8 cellular contexts compared by ENCODE assay signal in genomic region chr14:74882103-74882920, GRCh38. TPM values are rescaled to one million over a fixed set of nuclear protein-coding genes. Genes with fewer than 3 reads are reported as not detected.
DNase-seq lines count a peak whose midpoint lies in the region; ATAC-seq lines count a peak whose summit lies in the region.

No MANE protein-coding gene starts in this region.

- H3K9me3 Mint-ChIP-seq in IgD-negative memory B cell, result no peaks in the 10 kb centered on the region
- no peaks in the 10 kb centered on the region for H3K9me3 Mint-ChIP-seq in stimulated activated memory B cell treated with anti-CD40 and anti-IgM and Interleukin-4, amounts not matched to agents 10 μg/mL and 1 μg/mL and 100 μg/mL, for 72 hours

- H3K4me1 ChIP-seq in duodenal mucosa (ENCODE audit: control insufficient read depth in 1 of 2, insufficient read depth in 2 of 2, low read length in 2 of 2) (peaks cover 46 to 48% of the 10 kb centered on the region in 2 donors), mesodermal cell (ENCODE audit: control insufficient read depth, insufficient read depth, low read length, poor library complexity, severe bottlenecking) (peaks cover 30% of the 10 kb centered on the region)

- peak overlapping the region; percentile 83 to 96 for H3K9ac ChIP-seq in duodenal mucosa (ENCODE audit: low read depth in 1 of 2, low read length in 2 of 2)

- H3K4me3 ChIP-seq in duodenal mucosa (ENCODE audit: low read depth in 1 of 2, low read length in 2 of 2) (peak overlapping the region; percentile 83 to 92), mesodermal cell (ENCODE audit: extremely low read depth, insufficient read depth, low read length, poor library complexity, severe bottlenecking) (peak overlapping the region; percentile 95)

- peaks cover 35 to 50% (median 40%) of the 10 kb centered on the region in 3 donors for H3K4me1 Mint-ChIP-seq in IgD-negative memory B cell
- H3K4me1 Mint-ChIP-seq in stimulated activated memory B cell treated with anti-CD40 and anti-IgM and Interleukin-4, amounts not matched to agents 10 μg/mL and 1 μg/mL and 100 μg/mL, for 72 hours, result peaks cover 57% of the 10 kb centered on the region

- H3K27ac ChIP-seq in duodenal mucosa (ENCODE audit: low read depth, low read length), result peak overlapping the region; percentile 96
- H3K27ac ChIP-seq in mesodermal cell (ENCODE audit: low read depth, low read length, severe bottlenecking), result peak overlapping the region; percentile 83

- WGBS in mesodermal cell (ENCODE audit: insufficient coverage in 2 of 2), 2 experiments, result 5% methylated on average over 30 to 40 of the region's 49 CpGs

- peak; percentile 34 for ATAC-seq in GM21529 (IDR thresholded peaks at IDR 0.05; ENCODE audit: unreplicated experiment)
- peak; percentile 66 for ATAC-seq in stimulated activated memory B cell treated with anti-CD40 and anti-IgM and Interleukin-4, amounts not matched to agents 10 μg/mL and 1 μg/mL and 100 μg/mL, for 72 hours

- H3K27me3 ChIP-seq in duodenal mucosa (ENCODE audit: control insufficient read depth in 1 of 2, insufficient read depth in 2 of 2, low read length in 2 of 2), result no peaks in the 10 kb centered on the region

- no peaks in the 10 kb centered on the region for H3K36me3 Mint-ChIP-seq in IgD-negative memory B cell
- H3K36me3 Mint-ChIP-seq in stimulated activated memory B cell treated with anti-CD40 and anti-IgM and Interleukin-4, amounts not matched to agents 10 μg/mL and 1 μg/mL and 100 μg/mL, for 72 hours, result peaks cover 35% of the 10 kb centered on the region

- H3K36me3 ChIP-seq in duodenal mucosa (ENCODE audit: control insufficient read depth in 1 of 2, insufficient read depth in 2 of 2, low read length in 2 of 2), result peaks cover 9 to 20% of the 10 kb centered on the region in 2 donors
- H3K36me3 ChIP-seq in mesodermal cell (ENCODE audit: control insufficient read depth, insufficient read depth, low read length), result peaks cover 34% of the 10 kb centered on the region

- H3K27ac Mint-ChIP-seq in IgD-negative memory B cell, result peak overlapping the region; percentile 88 to 98 (median 91)
- peak overlapping the region; percentile 91 for H3K27ac Mint-ChIP-seq in stimulated activated memory B cell treated with anti-CD40 and anti-IgM and Interleukin-4, amounts not matched to agents 10 μg/mL and 1 μg/mL and 100 μg/mL, for 72 hours

- DNase-seq in EH (ENCODE audit: low read depth) (peak; percentile 54), GF-D8 (lab: John Stamatoyannopoulos, UW) (no peak)
- DNase-seq in activated CD4-positive, alpha-beta T cell treated with anti-CD3 and anti-CD28 coated beads for 4 hours, result peak; percentile 39 to 56

- peak overlapping the region; percentile 94 to 100 (median 99) for H3K4me3 Mint-ChIP-seq in IgD-negative memory B cell
- peak overlapping the region; percentile 95 for H3K4me3 Mint-ChIP-seq in stimulated activated memory B cell treated with anti-CD40 and anti-IgM and Interleukin-4, amounts not matched to agents 10 μg/mL and 1 μg/mL and 100 μg/mL, for 72 hours

- no peaks in the 10 kb centered on the region for H3K27me3 Mint-ChIP-seq in IgD-negative memory B cell
- no peaks in the 10 kb centered on the region for H3K27me3 Mint-ChIP-seq in stimulated activated memory B cell treated with anti-CD40 and anti-IgM and Interleukin-4, amounts not matched to agents 10 μg/mL and 1 μg/mL and 100 μg/mL, for 72 hours

- H3K9me3 ChIP-seq in duodenal mucosa (ENCODE audit: control insufficient read depth in 1 of 2, low read length in 2 of 2), result no peaks in the 10 kb centered on the region
- H3K9me3 ChIP-seq in mesodermal cell (ENCODE audit: control insufficient read depth, low read length), result no peaks in the 10 kb centered on the region

RNA-seq across cellular contexts. Expression of gene DLST, which starts 0.6 kb away (rescaled TPM):
- 10.3 TPM for polyA plus RNA-seq in IgD-negative memory B cell
- polyA plus RNA-seq in mesodermal cell (2013, experiment 1 of 2), result 83.8 TPM
- 76.4 TPM for polyA plus RNA-seq in mesodermal cell (2013, experiment 2 of 2)

RNA-seq across cellular contexts. Expression of gene PROX2, which starts 6.4 kb away (rescaled TPM):
- polyA plus RNA-seq in IgD-negative memory B cell, result not detected
- not detected for polyA plus RNA-seq in mesodermal cell (2013, experiment 1 of 2)
- not detected for polyA plus RNA-seq in mesodermal cell (2013, experiment 2 of 2)

RNA-seq across cellular contexts. Expression of gene RPS6KL1, which starts 40.7 kb away (rescaled TPM):
- 1.4 TPM for polyA plus RNA-seq in IgD-negative memory B cell
- 4.3 TPM for polyA plus RNA-seq in mesodermal cell (2013, experiment 1 of 2)
- 3.6 TPM for polyA plus RNA-seq in mesodermal cell (2013, experiment 2 of 2)
